10 cellular contexts compared by ENCODE assay signal in genomic region chr2:201618744-201619654, GRCh38. TPM values are rescaled to one million over a fixed set of nuclear protein-coding genes. Genes with fewer than 3 reads are reported as not detected.
DNase-seq lines count a peak whose midpoint lies in the region; ATAC-seq and TF ChIP-seq lines count a peak whose summit lies in the region.
"Had no signal": no experiment of that assay in that cellular context is flagged by ENCODE, and none has a peak within 500 bp of the region (broad histone marks: within the 10 kb centered on the region; RNA-seq: fewer than 3 reads in every experiment).

No MANE protein-coding gene starts in this region.

- no peaks in the 10 kb centered on the region for H3K36me3 ChIP-seq in skeletal muscle satellite cell (ENCODE audit: insufficient read depth, low read length)

- no peaks in the 10 kb centered on the region for H3K4me1 Mint-ChIP-seq in activated naive CD8-positive, alpha-beta T cell treated with anti-CD3 and anti-CD28 coated beads, Interleukin-2, amount 10 ng/mL, durations not matched to agents 7 days and 5 days
- H3K4me1 Mint-ChIP-seq: memory B cell had no signal

- ATAC-seq in activated naive CD8-positive, alpha-beta T cell treated with anti-CD3 and anti-CD28 coated beads, Interleukin-2, amount 10 ng/mL, durations not matched to agents 7 days and 5 days (ENCODE audit: low read depth) = no peak
- ATAC-seq in left cardiac atrium (peak; percentile 97 to 98), HG02759 (IDR thresholded peaks at IDR 0.05; ENCODE audit: unreplicated experiment) (no peak)
- ATAC-seq: HCT116 had no signal

- DNase-seq in GM20000 (ENCODE audit: low spot score) (peak; percentile 20), left cardiac atrium (peak; percentile 87), NK-92 (lab: John Stamatoyannopoulos, UW; ENCODE audit: unreplicated experiment) (no peak), NCI-H146 (lab: John Stamatoyannopoulos, UW) (no peak)
- DNase-seq in activated naive CD8-positive, alpha-beta T cell treated with anti-CD3 and anti-CD28 coated beads, Interleukin-2, amount 10 ng/mL, durations not matched to agents 7 days and 5 days = peak; percentile 33
- DNase-seq in activated effector memory CD4-positive, alpha-beta T cell treated with anti-CD3 and anti-CD28 coated beads, Interleukin-2, amount 50 U/mL, for 16 hours = no peak

- peaks cover 24% of the 10 kb centered on the region for H3K4me1 ChIP-seq in skeletal muscle satellite cell (ENCODE audit: control insufficient read depth, insufficient read depth, low read length)

- H3K4me2 ChIP-seq in skeletal muscle satellite cell (ENCODE audit: low read length) = peak overlapping the region; percentile 74

- no peaks in the 10 kb centered on the region for H3K9me3 Mint-ChIP-seq in activated naive CD8-positive, alpha-beta T cell treated with anti-CD3 and anti-CD28 coated beads, Interleukin-2, amount 10 ng/mL, durations not matched to agents 7 days and 5 days
- H3K9me3 Mint-ChIP-seq: memory B cell had no signal

- H3K27ac Mint-ChIP-seq in activated naive CD8-positive, alpha-beta T cell treated with anti-CD3 and anti-CD28 coated beads, Interleukin-2, amount 10 ng/mL, durations not matched to agents 7 days and 5 days = no peak overlapping the region
- H3K27ac Mint-ChIP-seq: memory B cell had no signal

- peaks cover 10% of the 10 kb centered on the region for H3K36me3 Mint-ChIP-seq in activated naive CD8-positive, alpha-beta T cell treated with anti-CD3 and anti-CD28 coated beads, Interleukin-2, amount 10 ng/mL, durations not matched to agents 7 days and 5 days
- H3K36me3 Mint-ChIP-seq: memory B cell had no signal

- peak overlapping the region; percentile 47 for H3K4me3 ChIP-seq in skeletal muscle satellite cell (ENCODE audit: low read length)

- POLR2A ChIA-PET in activated naive CD8-positive, alpha-beta T cell treated with anti-CD3 and anti-CD28 coated beads, Interleukin-2, amount 10 ng/mL, durations not matched to agents 7 days and 5 days (lab: Charles Lee) = no interaction called here

- no peak for TF ChIP-seq CTCF in GM20000 (IDR thresholded peaks at IDR 0.05; ENCODE audit: extremely low read depth, missing control alignments)

- intact Hi-C loops in left cardiac atrium (cut with DNase I) = no loop called here

- H3K27me3 ChIP-seq in skeletal muscle satellite cell (ENCODE audit: control insufficient read depth, insufficient read depth, low read length) = no peaks in the 10 kb centered on the region

- H3K9ac ChIP-seq in skeletal muscle satellite cell (ENCODE audit: low read depth, low read length) = no peak overlapping the region

- H3K4me3 Mint-ChIP-seq in activated naive CD8-positive, alpha-beta T cell treated with anti-CD3 and anti-CD28 coated beads, Interleukin-2, amount 10 ng/mL, durations not matched to agents 7 days and 5 days = no peak overlapping the region
- H3K4me3 Mint-ChIP-seq: memory B cell had no signal

- no peaks in the 10 kb centered on the region for H3K9me3 ChIP-seq in skeletal muscle satellite cell (replicated peaks; ENCODE audit: low read length)

- H3K27me3 Mint-ChIP-seq in activated naive CD8-positive, alpha-beta T cell treated with anti-CD3 and anti-CD28 coated beads, Interleukin-2, amount 10 ng/mL, durations not matched to agents 7 days and 5 days = peaks cover 5% of the 10 kb centered on the region
- H3K27me3 Mint-ChIP-seq: memory B cell had no signal

RNA-seq across cellular contexts. Expression of gene TMEM237, which starts 24.3 kb away (rescaled TPM):
- 10 to 100 TPM; 16.8 to 20.9 TPM for total RNA-seq in activated naive CD8-positive, alpha-beta T cell treated with anti-CD3 and anti-CD28 coated beads, Interleukin-2, amount 10 ng/mL, durations not matched to agents 7 days and 5 days
- total RNA-seq in left cardiac atrium = 10 to 100 TPM; 14.3 to 14.8 TPM
- 16.8 and 20.3 TPM in 2 replicates for total RNA-seq in skeletal muscle satellite cell (2012; rRNA removed)

Comparison
In these comparisons a context has a peak if more than half of its experiments do, and no peak if none do; other contexts are left out.
1. DNase-seq: peak in GM20000 (single experiment), activated naive CD8-positive, alpha-beta T cell treated with anti-CD3 and anti-CD28 coated beads, Interleukin-2, amount 10 ng/mL, durations not matched to agents 7 days and 5 days (single experiment) and left cardiac atrium (single experiment); none in activated effector memory CD4-positive, alpha-beta T cell treated with anti-CD3 and anti-CD28 coated beads, Interleukin-2, amount 50 U/mL, for 16 hours (single experiment), NK-92 (single experiment) and NCI-H146 (single experiment).
2. ATAC-seq: peak in left cardiac atrium (2 of 2); none in activated naive CD8-positive, alpha-beta T cell treated with anti-CD3 and anti-CD28 coated beads, Interleukin-2, amount 10 ng/mL, durations not matched to agents 7 days and 5 days (single experiment) and HG02759 (single experiment).